ENCODE assay signal across 17 cellular contexts in genomic region chr12:79552186-79552585, GRCh38.
"Had no signal": no experiment of that assay in that cellular context is flagged by ENCODE, and none has a peak within 500 bp of the region (broad histone marks: within the 10 kb centered on the region; RNA-seq: fewer than 3 reads in every experiment).

No MANE protein-coding gene starts in this region.

- DNase-seq: activated CD4-positive, alpha-beta T cell treated with anti-CD3 and anti-CD28 coated beads for 4 hours; activated CD8-positive, alpha-beta memory T cell treated with anti-CD3 and anti-CD28 coated beads, Interleukin-2, amount 50 U/mL, for 48 hours; activated CD8-positive, alpha-beta T cell treated with anti-CD3 and anti-CD28 coated beads, Interleukin-2, amount 10 ng/mL, durations not matched to agents 7 days and 5 days; activated naive CD4-positive, alpha-beta T cell treated with anti-CD3 and anti-CD28 coated beads for 36 hours; effector CD4-positive, alpha-beta T cell; hypothalamus; naive thymus-derived CD4-positive, alpha-beta T cell; SK-N-SH; substantia nigra; T-helper 1 cell; upper lobe of right lung; WERI-Rb-1 had no signal

- H3K27ac Mint-ChIP-seq: activated CD8-positive, alpha-beta T cell treated with anti-CD3 and anti-CD28 coated beads, Interleukin-2, amount 10 ng/mL, durations not matched to agents 7 days and 5 days; activated naive CD4-positive, alpha-beta T cell treated with anti-CD3 and anti-CD28 coated beads for 36 hours; activated T-helper 1 cell treated with anti-CD3 and anti-CD28 coated beads, Interleukin-12 subunit alpha, Interleukin-12 subunit beta, Interleukin-2, Interleukin-4 antibody, amounts not matched to agents 30 ng/mL and 10 ng/mL and 1 ng/mL, durations not matched to agents 14 hours and 24 hours and 36 hours; naive thymus-derived CD4-positive, alpha-beta T cell; stimulated activated effector memory CD8-positive, alpha-beta T cell treated with anti-CD3 and anti-CD28 coated beads, Interleukin-12 subunit alpha, Interleukin-12 subunit beta, amount 100 ng/mL, for 72 hours had no signal

- H3K27ac ChIP-seq: right atrium auricular region, upper lobe of right lung, WERI-Rb-1 had no signal

- H3K36me3 Mint-ChIP-seq: naive thymus-derived CD4-positive, alpha-beta T cell; stimulated activated effector memory CD8-positive, alpha-beta T cell treated with anti-CD3 and anti-CD28 coated beads, Interleukin-12 subunit alpha, Interleukin-12 subunit beta, amount 100 ng/mL, for 72 hours had no signal

- H3K9me3 Mint-ChIP-seq: activated naive CD4-positive, alpha-beta T cell treated with anti-CD3 and anti-CD28 coated beads for 36 hours; activated T-helper 1 cell treated with anti-CD3 and anti-CD28 coated beads, Interleukin-12 subunit alpha, Interleukin-12 subunit beta, Interleukin-2, Interleukin-4 antibody, amounts not matched to agents 30 ng/mL and 10 ng/mL and 1 ng/mL, durations not matched to agents 14 hours and 24 hours and 36 hours; stimulated activated effector memory CD8-positive, alpha-beta T cell treated with anti-CD3 and anti-CD28 coated beads, Interleukin-12 subunit alpha, Interleukin-12 subunit beta, amount 100 ng/mL, for 72 hours had no signal

- H3K36me3 ChIP-seq: upper lobe of right lung, WERI-Rb-1 had no signal

- H3K4me1 Mint-ChIP-seq: naive thymus-derived CD4-positive, alpha-beta T cell; stimulated activated effector memory CD8-positive, alpha-beta T cell treated with anti-CD3 and anti-CD28 coated beads, Interleukin-12 subunit alpha, Interleukin-12 subunit beta, amount 100 ng/mL, for 72 hours had no signal

- H3K27me3 ChIP-seq: right atrium auricular region, upper lobe of right lung had no signal

- H3K4me3 ChIP-seq: lung, right atrium auricular region, smooth muscle cell, upper lobe of right lung had no signal

- H3K9me3 ChIP-seq: right atrium auricular region, SK-N-SH, upper lobe of right lung had no signal

- H3K4me3 Mint-ChIP-seq: activated CD8-positive, alpha-beta T cell treated with anti-CD3 and anti-CD28 coated beads, Interleukin-2, amount 10 ng/mL, durations not matched to agents 7 days and 5 days; activated naive CD4-positive, alpha-beta T cell treated with anti-CD3 and anti-CD28 coated beads for 36 hours; activated T-helper 1 cell treated with anti-CD3 and anti-CD28 coated beads, Interleukin-12 subunit alpha, Interleukin-12 subunit beta, Interleukin-2, Interleukin-4 antibody, amounts not matched to agents 30 ng/mL and 10 ng/mL and 1 ng/mL, durations not matched to agents 14 hours and 24 hours and 36 hours; naive thymus-derived CD4-positive, alpha-beta T cell; stimulated activated effector memory CD8-positive, alpha-beta T cell treated with anti-CD3 and anti-CD28 coated beads, Interleukin-12 subunit alpha, Interleukin-12 subunit beta, amount 100 ng/mL, for 72 hours had no signal
